Comparison of ENCODE assay signal across 12 cellular contexts in genomic region chr6:98764378-98764911, GRCh38.
DNase-seq lines count a peak whose midpoint lies in the region; ATAC-seq, FAIRE-seq and TF ChIP-seq lines count a peak whose summit lies in the region.
"Had no signal": no experiment of that assay in that cellular context is flagged by ENCODE, and none has a peak within 500 bp of the region (broad histone marks: within the 10 kb centered on the region; RNA-seq: fewer than 3 reads in every experiment).

No MANE protein-coding gene starts in this region.

- no peak overlapping the region for H3K27ac Mint-ChIP-seq in CD4-positive, CD25-positive, alpha-beta regulatory T cell

- H3K9me3 Mint-ChIP-seq in CD4-positive, CD25-positive, alpha-beta regulatory T cell: peaks cover 0 to 4% (median 0%) of the 10 kb centered on the region in 7 donors

- dilution Hi-C loops in endothelial cell of umbilical vein (cut with MboI; ENCODE audit: extremely low pct_ligation_motif_present, low sequenced_read_pairs): no loop called here

- H3K79me2 ChIP-seq in MM.1S (ENCODE audit: low read length) (no peaks in the 10 kb centered on the region), endothelial cell of umbilical vein (ENCODE audit: control insufficient read depth, insufficient read depth, low read length) (no peaks in the 10 kb centered on the region), OCI-LY7 (ENCODE audit: insufficient read depth, low read depth, low read length) (no peaks in the 10 kb centered on the region)

- no peak for TF ChIP-seq CTCF in MM.1S (IDR thresholded peaks at IDR 0.05; ENCODE audit: low read length)
- TF ChIP-seq CTCF in endothelial cell of umbilical vein (IDR thresholded peaks at IDR 0.05; ENCODE audit: extremely low read depth in 1 of 2, insufficient read depth in 1 of 2, low read depth in 1 of 2, low read length in 2 of 2): no peak
- TF ChIP-seq CTCF in psoas muscle (IDR thresholded peaks at IDR 0.05): no peak
- TF ChIP-seq CTCF in OCI-LY7 (conservative IDR thresholded peaks at IDR 0.05; ENCODE audit: low read length): no peak

- intact Hi-C loops in endothelial cell of umbilical vein (cut with micrococcal nuclease): no loop called here
- intact Hi-C loops in psoas muscle (cut with DNase I): no loop called here
- intact Hi-C loops in OCI-LY7 (cut with micrococcal nuclease; ENCODE audit: unreplicated experiment): no loop called here
- intact Hi-C loops in sciatic nerve (cut with DNase I): no loop called here

- WGBS in psoas muscle, 3 donors: 47 to 63% (median 54%) methylated on average over 1 of the region's 1 CpG

- H4K20me1 ChIP-seq in MM.1S (ENCODE audit: insufficient read depth, low read length): no peaks in the 10 kb centered on the region
- H4K20me1 ChIP-seq in endothelial cell of umbilical vein (replicated peaks; ENCODE audit: control insufficient read depth, extremely low read depth, insufficient read depth, low read length): no peaks in the 10 kb centered on the region
- H4K20me1 ChIP-seq in OCI-LY7 (ENCODE audit: insufficient read depth, low read length): no peaks in the 10 kb centered on the region

- peak overlapping the region; percentile 56 for H3K4me3 ChIP-seq in CD4-positive, CD25-positive, alpha-beta regulatory T cell (ENCODE audit: low read depth, low read length)
- peak overlapping the region; percentile 57 for H3K4me3 ChIP-seq in MM.1S (ENCODE audit: low read length)
- H3K4me3 ChIP-seq in endothelial cell of umbilical vein (replicated peaks in 1 of 3; ENCODE audit: insufficient read depth in 1 of 3, low read depth in 1 of 3, low read length in 3 of 3): no peak overlapping the region
- H3K4me3 ChIP-seq in psoas muscle: peak overlapping the region; percentile 31
- no peak overlapping the region for H3K4me3 ChIP-seq in OCI-LY7 (ENCODE audit: low read depth, low read length, poor library complexity, severe bottlenecking)

- no peaks in the 10 kb centered on the region for H3K9me3 ChIP-seq in CD4-positive, CD25-positive, alpha-beta regulatory T cell (ENCODE audit: control insufficient read depth in 2 of 2, low read length in 2 of 2)
- no peaks in the 10 kb centered on the region for H3K9me3 ChIP-seq in MM.1S (replicated peaks; ENCODE audit: insufficient read depth, low read length)
- H3K9me3 ChIP-seq in endothelial cell of umbilical vein (replicated peaks; ENCODE audit: control insufficient read depth, insufficient read depth, low read length): no peaks in the 10 kb centered on the region
- no peaks in the 10 kb centered on the region for H3K9me3 ChIP-seq in psoas muscle
- no peaks in the 10 kb centered on the region for H3K9me3 ChIP-seq in OCI-LY7 (ENCODE audit: low read length)

- H3K9ac ChIP-seq in MM.1S (ENCODE audit: low read length): peak overlapping the region; percentile 22; the same call in 1 of the 2 replicates
- no peak overlapping the region for H3K9ac ChIP-seq in endothelial cell of umbilical vein (replicated peaks; ENCODE audit: extremely low read depth, insufficient read depth, low read length)

- peaks cover 0 to 7% (median 3%) of the 10 kb centered on the region in 4 donors for H3K4me1 Mint-ChIP-seq in CD4-positive, CD25-positive, alpha-beta regulatory T cell

- no peaks in the 10 kb centered on the region for H3K9me1 ChIP-seq in endothelial cell of umbilical vein (replicated peaks; ENCODE audit: control insufficient read depth, extremely low read depth, insufficient read depth, low read length)

- no peak for FAIRE-seq in endothelial cell of umbilical vein (lab: Jason Lieb, UNC)
- FAIRE-seq: urothelium cell line had no signal

- H3K9me2 ChIP-seq in MM.1S (replicated peaks; ENCODE audit: insufficient read depth, low read length): no peaks in the 10 kb centered on the region
- H3K9me2 ChIP-seq in OCI-LY7 (ENCODE audit: insufficient read depth, low read length): no peaks in the 10 kb centered on the region

- peak overlapping the region; percentile 74 for H2AFZ ChIP-seq in MM.1S (ENCODE audit: low read length)
- H2AFZ ChIP-seq in endothelial cell of umbilical vein (ENCODE audit: low read depth, low read length): no peak overlapping the region
- H2AFZ ChIP-seq in OCI-LY7 (ENCODE audit: low read length): no peak overlapping the region

- no peaks in the 10 kb centered on the region for H3F3A ChIP-seq in MM.1S (ENCODE audit: insufficient read depth, low read length)

- H3K27me3 Mint-ChIP-seq in CD4-positive, CD25-positive, alpha-beta regulatory T cell: peaks cover 9% of the 10 kb centered on the region

- H3K36me3 Mint-ChIP-seq in CD4-positive, CD25-positive, alpha-beta regulatory T cell: no peaks in the 10 kb centered on the region

- CTCF ChIA-PET in endothelial cell of umbilical vein (lab: Charles Lee) (no interaction called here), OCI-LY7 (lab: Charles Lee; ENCODE audit: unreplicated experiment) (no interaction called here)

- H3K4me1 ChIP-seq in CD4-positive, CD25-positive, alpha-beta regulatory T cell (ENCODE audit: control insufficient read depth, insufficient read depth, low read length, poor library complexity, severe bottlenecking): no peaks in the 10 kb centered on the region
- H3K4me1 ChIP-seq in MM.1S (ENCODE audit: low read length) (no peaks in the 10 kb centered on the region), endothelial cell of umbilical vein (ENCODE audit: control insufficient read depth, extremely low read depth, insufficient read depth, low read length) (no peaks in the 10 kb centered on the region), psoas muscle (no peaks in the 10 kb centered on the region), OCI-LY7 (ENCODE audit: insufficient read depth, low read length, poor library complexity, severe bottlenecking) (no peaks in the 10 kb centered on the region)

- no peak for DNase-seq in CD4-positive, CD25-positive, alpha-beta regulatory T cell
- DNase-seq in MM.1S (peak; percentile 7), endothelial cell of umbilical vein (ENCODE audit: low read depth, low spot score) (peak; percentile 5), psoas muscle (no peak), OCI-LY7 (ENCODE audit: low spot score) (no peak), sciatic nerve (ENCODE audit: low spot score) (no peak)
- DNase-seq: GDM1, midbrain, NCI-H526 had no signal

- no peak for ATAC-seq in CD4-positive, CD25-positive, alpha-beta regulatory T cell (ENCODE audit: low read depth in 2 of 2)
- no peak for ATAC-seq in psoas muscle
- no peak for ATAC-seq in GM18519 (IDR thresholded peaks at IDR 0.05; ENCODE audit: low FRiP score, unreplicated experiment)
- ATAC-seq in sciatic nerve: no peak
- ATAC-seq in HG02885 (IDR thresholded peaks at IDR 0.05; ENCODE audit: poor library complexity, unreplicated experiment): no peak

- H3K27ac ChIP-seq in CD4-positive, CD25-positive, alpha-beta regulatory T cell (ENCODE audit: insufficient read depth, low read length, poor library complexity, severe bottlenecking): no peak overlapping the region
- H3K27ac ChIP-seq in MM.1S (ENCODE audit: low read length) (no peak overlapping the region), endothelial cell of umbilical vein (ENCODE audit: insufficient read depth, low read depth, low read length) (no peak overlapping the region), psoas muscle (no peak overlapping the region), OCI-LY7 (ENCODE audit: low read depth, low read length, poor library complexity, severe bottlenecking) (no peak overlapping the region)

- peak overlapping the region in 3 of 4 donors; percentile 18 to 74 (median 46) for H3K4me3 Mint-ChIP-seq in CD4-positive, CD25-positive, alpha-beta regulatory T cell

- peaks cover 2% of the 10 kb centered on the region for H3K27me3 ChIP-seq in CD4-positive, CD25-positive, alpha-beta regulatory T cell (ENCODE audit: control insufficient read depth, insufficient read depth, low read length)
- H3K27me3 ChIP-seq in MM.1S (replicated peaks; ENCODE audit: insufficient read depth, low read length) (no peaks in the 10 kb centered on the region), endothelial cell of umbilical vein (ENCODE audit: control insufficient read depth in 2 of 2, insufficient read depth in 2 of 2, low read length in 2 of 2) (no peaks in the 10 kb centered on the region), psoas muscle (ENCODE audit: insufficient read depth in 3 of 3, low read length in 2 of 3) (peaks cover 0 to 1% (median 0%) of the 10 kb centered on the region in 3 donors)

- POLR2A ChIA-PET in endothelial cell of umbilical vein (lab: Charles Lee): no interaction called here
- POLR2A ChIA-PET in OCI-LY7 (lab: Charles Lee): no interaction called here

- TF ChIP-seq POLR2A in endothelial cell of umbilical vein (IDR thresholded peaks at IDR 0.05; ENCODE audit: low read depth, low read length): no peak

- H3K36me3 ChIP-seq in CD4-positive, CD25-positive, alpha-beta regulatory T cell (ENCODE audit: control insufficient read depth, insufficient read depth, low read length): no peaks in the 10 kb centered on the region
- H3K36me3 ChIP-seq in MM.1S (replicated peaks; ENCODE audit: insufficient read depth, low read length) (no peaks in the 10 kb centered on the region), endothelial cell of umbilical vein (ENCODE audit: control insufficient read depth in 2 of 2, extremely low read depth in 1 of 2, insufficient read depth in 2 of 2, low read length in 2 of 2) (no peaks in the 10 kb centered on the region), psoas muscle (ENCODE audit: insufficient read depth in 1 of 2, low read depth in 1 of 2) (no peaks in the 10 kb centered on the region), OCI-LY7 (ENCODE audit: insufficient read depth, low read length) (no peaks in the 10 kb centered on the region)

- H3K4me2 ChIP-seq in MM.1S (ENCODE audit: low read depth, low read length) (peak overlapping the region; percentile 68), endothelial cell of umbilical vein (ENCODE audit: insufficient read depth, low read length) (no peak overlapping the region), OCI-LY7 (ENCODE audit: low read length) (no peak overlapping the region; the same call in 1 of the 2 replicates)

- BruUV-seq in endothelial cell of umbilical vein (replicated peaks; lab: Mats Ljungman, UMichigan) (no TSS peak), OCI-LY7 (replicated peaks; lab: Mats Ljungman, UMichigan) (no TSS peak)

TF ChIP-seq in endothelial cell of umbilical vein, 7 proteins besides CTCF, POLR2A, EP300 and RAD21:
- TF ChIP-seq FOS (IDR thresholded peaks at IDR 0.05; ENCODE audit: borderline replicate concordance, insufficient read depth, low read length) (no peak), JUN (IDR thresholded peaks at IDR 0.05; ENCODE audit: borderline replicate concordance, insufficient read depth, insufficient read length, low read depth) (no peak)

Comparison
In these comparisons a context has a peak if more than half of its experiments do, and no peak if none do; other contexts are left out.
1. DNase-seq: peak in MM.1S (single experiment) and endothelial cell of umbilical vein (single experiment); none in CD4-positive, CD25-positive, alpha-beta regulatory T cell (0 of 3), psoas muscle (0 of 2), OCI-LY7 (single experiment) and sciatic nerve (single experiment).
2. H3K4me3 ChIP-seq: peak in CD4-positive, CD25-positive, alpha-beta regulatory T cell (single experiment), MM.1S (single experiment) and psoas muscle (single experiment); none in endothelial cell of umbilical vein (0 of 3) and OCI-LY7 (single experiment).